ENCODE assay signal across 8 cellular contexts in genomic region chr17:58110012-58110411, GRCh38.
"Had no signal": no experiment of that assay in that cellular context is flagged by ENCODE, and none has a peak within 500 bp of the region (broad histone marks: within the 10 kb centered on the region; RNA-seq: fewer than 3 reads in every experiment).

No MANE protein-coding gene starts in this region.

- H3K27ac ChIP-seq: HL-60 had no signal

- DNase-seq: H9, HCEC 1CT, IMR-90, KBM-7 had no signal

- ATAC-seq: GM23338 had no signal

- FAIRE-seq: H1, H54 had no signal
